In genomic region chr17:41505836-41506767, GRCh38 we compare ENCODE assay signal across 1 cellular context.
TF ChIP-seq lines count a peak whose summit lies in the region.

No MANE protein-coding gene starts in this region.

TF ChIP-seq in K562, 482 proteins besides CTCF, POLR2A, EP300 and RAD21:
- peak in 1 of 2 experiments; percentile 97 for TF ChIP-seq NCOA2 (IDR thresholded peaks at IDR 0.05; ENCODE audit: partially characterized antibody in 2 of 2)
- no peak for TF ChIP-seq PTTG1 (tag; IDR thresholded peaks at IDR 0.05; ENCODE audit: low read depth)
- no peak for TF ChIP-seq HMG20B (CRISPR knock-in tag; IDR thresholded peaks at IDR 0.05)
- TF ChIP-seq ZBED1 (IDR thresholded peaks at IDR 0.05): no peak
- TF ChIP-seq GABPA (tag; conservative IDR thresholded peaks at IDR 0.05; ENCODE audit: low read depth): peak; percentile 37; the same call in 1 of the 2 replicates
- TF ChIP-seq L3MBTL2 (IDR thresholded peaks at IDR 0.05): no peak
- peak; percentile 100 for TF ChIP-seq SPI1 (IDR thresholded peaks at IDR 0.05; ENCODE audit: borderline replicate concordance, low read depth, low read length)
- no peak for TF ChIP-seq KDM2B (CRISPR knock-in tag; IDR thresholded peaks at IDR 0.05)
- no peak for TF ChIP-seq PBX2 (CRISPR knock-in tag; IDR thresholded peaks at IDR 0.05; ENCODE audit: low read depth)
- TF ChIP-seq PBX2 (tag; conservative IDR thresholded peaks at IDR 0.05; ENCODE audit: low read depth): 0 out of 2 replicates have a peak, but pooled peaks have one; percentile 14
- peak; percentile 10; the same call in 1 of the 2 replicates for TF ChIP-seq RB1 (IDR thresholded peaks at IDR 0.05; ENCODE audit: low read depth)
- TF ChIP-seq KAT7 (CRISPR knock-in tag; IDR thresholded peaks at IDR 0.05; ENCODE audit: borderline replicate concordance): no peak
- peak; percentile 82 for TF ChIP-seq ELF1 (tag; IDR thresholded peaks at IDR 0.05)
- TF ChIP-seq ARID1B (IDR thresholded peaks at IDR 0.05): peak; percentile 32; the same call in 1 of the 2 replicates
- peak; percentile 54; the same call in 1 of the 2 replicates for TF ChIP-seq ELF2 (CRISPR knock-in tag; IDR thresholded peaks at IDR 0.05)
- TF ChIP-seq JUND (IDR thresholded peaks at IDR 0.05; ENCODE audit: borderline replicate concordance, low read depth, low read length): peak; percentile 40; the same call in 1 of the 2 replicates
- no peak; the same call in 2 of the 3 replicates for TF ChIP-seq JUND (tag; IDR thresholded peaks at IDR 0.05; ENCODE audit: borderline replicate concordance, low read depth, low read length)
- TF ChIP-seq ZNF507 (tag; conservative IDR thresholded peaks at IDR 0.05): no peak
- TF ChIP-seq ZNF592 (IDR thresholded peaks at IDR 0.05): peak; percentile 28; the same call in 1 of the 2 replicates
- TF ChIP-seq ESRRA (IDR thresholded peaks at IDR 0.05; ENCODE audit: borderline replicate concordance, low read depth): peak; percentile 56; the same call in 1 of the 2 replicates
- TF ChIP-seq TFAP4 (CRISPR knock-in tag; IDR thresholded peaks at IDR 0.05; ENCODE audit: borderline replicate concordance): peak; percentile 34; the same call in 1 of the 2 replicates
- no peak for TF ChIP-seq ZBTB11 (CRISPR knock-in tag; IDR thresholded peaks at IDR 0.05)
- no peak for TF ChIP-seq ASH1L (IDR thresholded peaks at IDR 0.05; ENCODE audit: borderline replicate concordance, low read depth, partially characterized antibody)
- TF ChIP-seq ETV1 (tag; conservative IDR thresholded peaks at IDR 0.05; ENCODE audit: low read depth): 0 out of 2 replicates have a peak, but pooled peaks have one; percentile 46
- TF ChIP-seq ZNF395 (CRISPR knock-in tag; IDR thresholded peaks at IDR 0.05): no peak
- no peak for TF ChIP-seq DEAF1 (CRISPR knock-in tag; IDR thresholded peaks at IDR 0.05)
- peak; percentile 70 for TF ChIP-seq PKNOX1 (IDR thresholded peaks at IDR 0.05)
- no peak for TF ChIP-seq ZNF253 (CRISPR knock-in tag; conservative IDR thresholded peaks at IDR 0.05)
TF ChIP-seq in K562: peak in this region for 14.
